ENCODE assay signal across 1 cellular context in genomic region chr10:26157734-26158133, GRCh38.
TF ChIP-seq lines count a peak whose summit lies in the region.

No MANE protein-coding gene starts in this region.

TF ChIP-seq in GM12878, 131 proteins besides CTCF, POLR2A, EP300 and RAD21:
- TF ChIP-seq RELA (IDR thresholded peaks at IDR 0.05; ENCODE audit: borderline replicate concordance, partially characterized antibody): no peak
